Comparison of ENCODE assay signal across 11 cellular contexts in the genomic region with DNA sequence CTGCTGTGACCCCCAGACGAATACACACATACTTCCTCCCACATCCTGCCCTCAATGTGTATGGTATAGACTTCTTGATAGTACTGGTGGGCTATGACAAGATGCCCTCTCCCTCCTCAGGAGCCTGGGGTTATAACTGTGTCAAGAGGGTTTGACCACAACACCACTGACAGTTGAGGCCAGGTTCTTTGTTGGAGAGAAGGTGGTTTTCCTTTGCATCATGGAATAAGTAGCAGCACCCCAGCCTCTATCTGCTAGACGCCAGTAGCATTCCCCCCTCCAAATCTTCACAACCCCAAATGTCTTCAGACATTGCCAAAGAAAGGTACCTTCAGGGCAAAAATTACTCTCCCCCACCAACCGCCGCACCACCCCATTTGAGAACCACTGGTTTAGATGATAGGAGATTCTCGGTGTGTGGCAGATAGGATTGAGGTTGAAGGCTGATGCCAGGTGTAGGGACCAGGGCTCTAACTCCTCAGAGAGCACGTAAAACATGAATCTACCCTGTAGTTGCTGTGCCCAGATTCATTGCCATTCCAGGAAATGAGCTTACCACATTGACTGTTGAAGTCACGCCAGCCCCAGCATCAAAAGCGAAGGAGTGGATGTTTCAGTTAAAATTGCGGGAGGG. TPM values are rescaled to one million over a fixed set of nuclear protein-coding genes. Genes with fewer than 3 reads are reported as not detected.
DNase-seq lines count a peak whose midpoint lies in the region; ATAC-seq and TF ChIP-seq lines count a peak whose summit lies in the region.
"Had no signal": no experiment of that assay in that cellular context is flagged by ENCODE, and none has a peak within 500 bp of the region (broad histone marks: within the 10 kb centered on the region; RNA-seq: fewer than 3 reads in every experiment).

No MANE protein-coding gene starts in this region.

- DNase-seq in activated naive CD4-positive, alpha-beta T cell treated with anti-CD3 and anti-CD28 coated beads for 36 hours: peak; percentile 83
- DNase-seq in activated naive CD4-positive, alpha-beta T cell treated with Interleukin-2 at 50 U/mL for 16 hours: no peak
- peak; percentile 79 for DNase-seq in T-helper 2 cell treated with Interferon-gamma antibody and Interleukin-4, amounts not matched to agents 5 μg/mL and 100 μg/mL, for 36 hours (ENCODE audit: low spot score)
- DNase-seq in central memory CD8-positive, alpha-beta T cell (ENCODE audit: low spot score in 2 of 2): no peak
- peak; percentile 74 to 85 for DNase-seq in stimulated activated naive CD8-positive, alpha-beta T cell treated with anti-CD3 and anti-CD28 coated beads, Interleukin-15, amount 100 ng/mL, for 72 hours
- no peak for DNase-seq in sigmoid colon
- no peak for DNase-seq in SW 1271 (lab: John Stamatoyannopoulos, UW)
- DNase-seq in DMS53 (lab: John Stamatoyannopoulos, UW): no peak
- DNase-seq: esophagus squamous epithelium, SHP77 treated with DMSO at 0.1 percent for 48 hours had no signal

- 47 to 70% methylated on average over 9 of the region's 9 CpGs for WGBS in sigmoid colon, 2 donors

- TF ChIP-seq CTCF in sigmoid colon (IDR thresholded peaks at IDR 0.05): no peak

- H3K9me3 ChIP-seq in sigmoid colon: no peaks in the 10 kb centered on the region
- H3K9me3 ChIP-seq: esophagus squamous epithelium had no signal

- peak overlapping the region; percentile 51 for H3K4me3 Mint-ChIP-seq in activated naive CD4-positive, alpha-beta T cell treated with anti-CD3 and anti-CD28 coated beads for 36 hours
- peak overlapping the region; percentile 81 for H3K4me3 Mint-ChIP-seq in T-helper 2 cell treated with Interferon-gamma antibody and Interleukin-4, amounts not matched to agents 5 μg/mL and 100 μg/mL, for 36 hours
- H3K4me3 Mint-ChIP-seq in central memory CD8-positive, alpha-beta T cell: no peak overlapping the region
- peak overlapping the region; percentile 52 to 65 for H3K4me3 Mint-ChIP-seq in stimulated activated naive CD8-positive, alpha-beta T cell treated with anti-CD3 and anti-CD28 coated beads, Interleukin-15, amount 100 ng/mL, for 72 hours
- H3K4me3 Mint-ChIP-seq: neural progenitor cell had no signal

- ATAC-seq in central memory CD8-positive, alpha-beta T cell (replicated peaks; ENCODE audit: extremely low read depth, poor library complexity, severe bottlenecking): peak; percentile 36
- ATAC-seq in stimulated activated naive CD8-positive, alpha-beta T cell treated with anti-CD3 and anti-CD28 coated beads, Interleukin-15, amount 100 ng/mL, for 72 hours: peak; percentile 95

- no peaks in the 10 kb centered on the region for H3K36me3 Mint-ChIP-seq in activated naive CD4-positive, alpha-beta T cell treated with anti-CD3 and anti-CD28 coated beads for 36 hours (ENCODE audit: low read depth)
- peaks cover 40% of the 10 kb centered on the region for H3K36me3 Mint-ChIP-seq in T-helper 2 cell treated with Interferon-gamma antibody and Interleukin-4, amounts not matched to agents 5 μg/mL and 100 μg/mL, for 36 hours (ENCODE audit: low read depth)
- H3K36me3 Mint-ChIP-seq in central memory CD8-positive, alpha-beta T cell (ENCODE audit: insufficient read depth): no peaks in the 10 kb centered on the region
- H3K36me3 Mint-ChIP-seq: neural progenitor cell had no signal

- intact Hi-C loops in activated naive CD4-positive, alpha-beta T cell treated with anti-CD3 and anti-CD28 coated beads for 36 hours (cut with micrococcal nuclease): loop anchor here (1.0 to 10.0 kb wide), 4 partner anchors 10 to 672 kb away; no protein-coding TSS in a partner anchor
- intact Hi-C loops in sigmoid colon (cut with DNase I): no loop called here

- peaks cover 36% of the 10 kb centered on the region for H3K4me1 Mint-ChIP-seq in activated naive CD4-positive, alpha-beta T cell treated with anti-CD3 and anti-CD28 coated beads for 36 hours (ENCODE audit: low read depth)
- H3K4me1 Mint-ChIP-seq in T-helper 2 cell treated with Interferon-gamma antibody and Interleukin-4, amounts not matched to agents 5 μg/mL and 100 μg/mL, for 36 hours (ENCODE audit: low read depth): peaks cover 53% of the 10 kb centered on the region
- H3K4me1 Mint-ChIP-seq in central memory CD8-positive, alpha-beta T cell: peaks cover 6% of the 10 kb centered on the region
- H3K4me1 Mint-ChIP-seq in stimulated activated naive CD8-positive, alpha-beta T cell treated with anti-CD3 and anti-CD28 coated beads, Interleukin-15, amount 100 ng/mL, for 72 hours: peaks cover 64% of the 10 kb centered on the region
- H3K4me1 Mint-ChIP-seq: neural progenitor cell had no signal

- H3K4me1 ChIP-seq in sigmoid colon: no peaks in the 10 kb centered on the region
- H3K4me1 ChIP-seq: esophagus squamous epithelium, neural progenitor cell had no signal

- H3K27me3 Mint-ChIP-seq in activated naive CD4-positive, alpha-beta T cell treated with anti-CD3 and anti-CD28 coated beads for 36 hours (ENCODE audit: low read depth): peaks cover 6% of the 10 kb centered on the region
- H3K27me3 Mint-ChIP-seq in T-helper 2 cell treated with Interferon-gamma antibody and Interleukin-4, amounts not matched to agents 5 μg/mL and 100 μg/mL, for 36 hours (ENCODE audit: low read depth): no peaks in the 10 kb centered on the region
- H3K27me3 Mint-ChIP-seq in central memory CD8-positive, alpha-beta T cell: peaks cover 16% of the 10 kb centered on the region
- no peaks in the 10 kb centered on the region for H3K27me3 Mint-ChIP-seq in stimulated activated naive CD8-positive, alpha-beta T cell treated with anti-CD3 and anti-CD28 coated beads, Interleukin-15, amount 100 ng/mL, for 72 hours

- no peaks in the 10 kb centered on the region for H3K36me3 ChIP-seq in sigmoid colon
- H3K36me3 ChIP-seq: esophagus squamous epithelium, neural progenitor cell had no signal

- CTCF ChIA-PET in activated naive CD4-positive, alpha-beta T cell treated with anti-CD3 and anti-CD28 coated beads for 36 hours (lab: Charles Lee): interaction anchor here (0.6 to 1.5 kb wide), 3 partner anchors 31 to 498 kb away, joined by 3 to 6 read pairs (median 3); no protein-coding TSS in a partner anchor

- no peak for TF ChIP-seq POLR2A in sigmoid colon (IDR thresholded peaks at IDR 0.05)

- H3K9me3 Mint-ChIP-seq in activated naive CD4-positive, alpha-beta T cell treated with anti-CD3 and anti-CD28 coated beads for 36 hours: no peaks in the 10 kb centered on the region
- peaks cover 11% of the 10 kb centered on the region for H3K9me3 Mint-ChIP-seq in T-helper 2 cell treated with Interferon-gamma antibody and Interleukin-4, amounts not matched to agents 5 μg/mL and 100 μg/mL, for 36 hours
- no peaks in the 10 kb centered on the region for H3K9me3 Mint-ChIP-seq in central memory CD8-positive, alpha-beta T cell
- peaks cover 6 to 14% of the 10 kb centered on the region in 2 donors for H3K9me3 Mint-ChIP-seq in stimulated activated naive CD8-positive, alpha-beta T cell treated with anti-CD3 and anti-CD28 coated beads, Interleukin-15, amount 100 ng/mL, for 72 hours
- H3K9me3 Mint-ChIP-seq: neural progenitor cell had no signal

- peak overlapping the region; percentile 89 for H3K27ac Mint-ChIP-seq in activated naive CD4-positive, alpha-beta T cell treated with anti-CD3 and anti-CD28 coated beads for 36 hours
- H3K27ac Mint-ChIP-seq in T-helper 2 cell treated with Interferon-gamma antibody and Interleukin-4, amounts not matched to agents 5 μg/mL and 100 μg/mL, for 36 hours: peak overlapping the region; percentile 97
- no peak overlapping the region for H3K27ac Mint-ChIP-seq in central memory CD8-positive, alpha-beta T cell (ENCODE audit: low read depth)
- peak overlapping the region; percentile 98 for H3K27ac Mint-ChIP-seq in stimulated activated naive CD8-positive, alpha-beta T cell treated with anti-CD3 and anti-CD28 coated beads, Interleukin-15, amount 100 ng/mL, for 72 hours
- H3K27ac Mint-ChIP-seq: neural progenitor cell had no signal

- no peak overlapping the region for H3K27ac ChIP-seq in sigmoid colon
- H3K27ac ChIP-seq: esophagus squamous epithelium, neural progenitor cell had no signal

- TF ChIP-seq EP300 in sigmoid colon (IDR thresholded peaks at IDR 0.05): no peak

- H3K4me3 ChIP-seq in sigmoid colon: no peak overlapping the region
- H3K4me3 ChIP-seq: esophagus squamous epithelium, neural progenitor cell had no signal

- no peaks in the 10 kb centered on the region for H3K27me3 ChIP-seq in sigmoid colon
- H3K27me3 ChIP-seq: neural progenitor cell had no signal

RNA-seq across cellular contexts. Expression of a gene that starts 5.5 kb away (rescaled TPM):
- total RNA-seq in activated naive CD4-positive, alpha-beta T cell treated with anti-CD3 and anti-CD28 coated beads for 36 hours: under 1 TPM; 0.14 to 0.17 TPM
- total RNA-seq in sigmoid colon: under 1 TPM in 1 of 4 donors, not detected in 3; under 0.01 TPM
- polyA plus RNA-seq in sigmoid colon: under 1 TPM; 0.13 to 0.60 (median 0.46) TPM

Comparison
In these comparisons a context has a peak if more than half of its experiments do, and no peak if none do; other contexts are left out.
1. DNase-seq: peak in activated naive CD4-positive, alpha-beta T cell treated with anti-CD3 and anti-CD28 coated beads for 36 hours (single experiment), T-helper 2 cell treated with Interferon-gamma antibody and Interleukin-4, amounts not matched to agents 5 μg/mL and 100 μg/mL, for 36 hours (single experiment) and stimulated activated naive CD8-positive, alpha-beta T cell treated with anti-CD3 and anti-CD28 coated beads, Interleukin-15, amount 100 ng/mL, for 72 hours (2 of 2); none in activated naive CD4-positive, alpha-beta T cell treated with Interleukin-2 at 50 U/mL for 16 hours (single experiment), central memory CD8-positive, alpha-beta T cell (0 of 2), sigmoid colon (single experiment), SW 1271 (0 of 2) and DMS53 (single experiment).